In genomic region chr14:75280448-75280830, GRCh38 we compare ENCODE assay signal across 10 cellular contexts. TPM values are rescaled to one million over a fixed set of nuclear protein-coding genes. Genes with fewer than 3 reads are reported as not detected.
DNase-seq lines count a peak whose midpoint lies in the region; TF ChIP-seq lines count a peak whose summit lies in the region.
"Had no signal": no experiment of that assay in that cellular context is flagged by ENCODE, and none has a peak within 500 bp of the region (broad histone marks: within the 10 kb centered on the region; RNA-seq: fewer than 3 reads in every experiment).

No MANE protein-coding gene starts in this region.

- H3K4me1 Mint-ChIP-seq in mesothelial cell of epicardium = peaks cover 37% of the 10 kb centered on the region

- no peaks in the 10 kb centered on the region for H3K9me3 Mint-ChIP-seq in mesothelial cell of epicardium

- intact Hi-C loops in colonic mucosa (cut with DNase I) = no loop called here
- intact Hi-C loops in thyroid gland (cut with DNase I) = no loop called here

- H3K27me3 ChIP-seq in colonic mucosa (no peaks in the 10 kb centered on the region), thyroid gland (no peaks in the 10 kb centered on the region)

- peak; percentile 62 for DNase-seq in activated effector memory CD4-positive, alpha-beta T cell treated with anti-CD3 and anti-CD28 coated beads, Interleukin-2, amount 50 U/mL, for 16 hours
- no peak for DNase-seq in activated effector memory CD4-positive, alpha-beta T cell treated with Interleukin-2 at 50 U/mL for 16 hours
- DNase-seq in colonic mucosa (no peak), mesothelial cell of epicardium (ENCODE audit: low spot score in 2 of 2, unreplicated experiment in 2 of 2) (no peak), thyroid gland (no peak), glomerular visceral epithelial cell (ENCODE audit: extremely low spot score) (no peak), NCI-H128 (lab: John Stamatoyannopoulos, UW; ENCODE audit: unreplicated experiment) (no peak), putamen (ENCODE audit: low spot score) (no peak)
- DNase-seq: NCI-H82 had no signal

- TF ChIP-seq CTCF in colonic mucosa (IDR thresholded peaks at IDR 0.05) = no peak
- TF ChIP-seq CTCF in mesothelial cell of epicardium (IDR thresholded peaks at IDR 0.05; ENCODE audit: unreplicated experiment) = no peak
- no peak for TF ChIP-seq CTCF in thyroid gland (IDR thresholded peaks at IDR 0.05)

- H3K4me1 ChIP-seq in colonic mucosa (peaks cover 4% of the 10 kb centered on the region), thyroid gland (peaks cover 30 to 40% of the 10 kb centered on the region in 2 donors)

- H3K4me3 Mint-ChIP-seq in mesothelial cell of epicardium = peak overlapping the region; percentile 94

- H3K27ac ChIP-seq in colonic mucosa = no peak overlapping the region
- H3K27ac ChIP-seq in thyroid gland = peak overlapping the region in 2 of 3 donors; percentile 100
- H3K27ac ChIP-seq: C4-2B had no signal

- peaks cover 27% of the 10 kb centered on the region for H3K27me3 Mint-ChIP-seq in mesothelial cell of epicardium (ENCODE audit: low read depth)

- 89 to 90% methylated on average over 6 of the region's 6 CpGs for WGBS in thyroid gland, 2 donors

- H3K36me3 Mint-ChIP-seq in mesothelial cell of epicardium = peaks cover 17% of the 10 kb centered on the region

- H3K27ac Mint-ChIP-seq in mesothelial cell of epicardium = peak overlapping the region; percentile 100

- H3K9me3 ChIP-seq in colonic mucosa (no peaks in the 10 kb centered on the region), thyroid gland (no peaks in the 10 kb centered on the region)

- H3K36me3 ChIP-seq in colonic mucosa = peaks cover 7% of the 10 kb centered on the region
- peaks cover 11 to 35% of the 10 kb centered on the region in 2 donors for H3K36me3 ChIP-seq in thyroid gland

- peak overlapping the region; percentile 99 for H3K9ac ChIP-seq in colonic mucosa (ENCODE audit: low read depth in 2 of 2, low read length in 2 of 2)

- peak overlapping the region; percentile 77 for H3K4me3 ChIP-seq in colonic mucosa
- H3K4me3 ChIP-seq in thyroid gland (replicated peaks in 1 of 3) = peak overlapping the region in 1 of 3 donors; percentile 84

- no peak for TF ChIP-seq POLR2A in thyroid gland (IDR thresholded peaks at IDR 0.05)

RNA-seq across cellular contexts. Expression of gene FOS, which starts 1.8 kb away (rescaled TPM):
- 10 to 100 TPM; 86.9 to 98.4 TPM for total RNA-seq in colonic mucosa
- total RNA-seq in mesothelial cell of epicardium = 789 to 796 TPM (median 796 TPM) in 3 replicates
- 100 to 1,000 TPM in 2 of 4 donors, 10 to 100 TPM in 2; 32.1 to 239 (median 121) TPM for total RNA-seq in thyroid gland
